28 cellular contexts compared by ENCODE assay signal in genomic region chr9:16716631-16717030, GRCh38.
"Had no signal": no experiment of that assay in that cellular context is flagged by ENCODE, and none has a peak within 500 bp of the region (broad histone marks: within the 10 kb centered on the region; RNA-seq: fewer than 3 reads in every experiment).

No MANE protein-coding gene starts in this region.

- H3K9ac ChIP-seq: neural progenitor cell had no signal

- ATAC-seq: natural killer cell; right cardiac atrium; stimulated activated memory B cell treated with anti-CD40 and anti-IgM and Interleukin-4, amounts not matched to agents 10 μg/mL and 1 μg/mL and 100 μg/mL, for 72 hours; stimulated activated naive CD8-positive, alpha-beta T cell treated with anti-CD3 and anti-CD28 coated beads, Interleukin-15, amount 100 ng/mL, for 72 hours had no signal

- H3K9me3 Mint-ChIP-seq: immature natural killer cell; mesothelial cell of epicardium; natural killer cell; nephron progenitor cell; neural progenitor cell; stimulated activated memory B cell treated with anti-CD40 and anti-IgM and Interleukin-4, amounts not matched to agents 10 μg/mL and 1 μg/mL and 100 μg/mL, for 72 hours; stimulated activated naive CD8-positive, alpha-beta T cell treated with anti-CD3 and anti-CD28 coated beads, Interleukin-15, amount 100 ng/mL, for 72 hours; type B pancreatic cell had no signal

- H3K27ac Mint-ChIP-seq: immature natural killer cell; mesothelial cell of epicardium; naive B cell; natural killer cell; nephron progenitor cell; neural progenitor cell; progenitor cell of endocrine pancreas; stimulated activated memory B cell treated with anti-CD40 and anti-IgM and Interleukin-4, amounts not matched to agents 10 μg/mL and 1 μg/mL and 100 μg/mL, for 72 hours; stimulated activated naive CD8-positive, alpha-beta T cell treated with anti-CD3 and anti-CD28 coated beads, Interleukin-15, amount 100 ng/mL, for 72 hours; type B pancreatic cell had no signal

- H3K36me3 ChIP-seq: left ventricle myocardium inferior, neural progenitor cell, neutrophil, ovary, tibial nerve, uterus had no signal

- H2AFZ ChIP-seq: neural progenitor cell had no signal

- DNase-seq: hippocampal formation; immature natural killer cell; islet precursor cell; left ventricle myocardium inferior; mesendoderm; naive B cell; natural killer cell; nephron progenitor cell; occipital lobe; ovary; right cardiac atrium; stimulated activated CD4-positive, alpha-beta T cell treated with anti-CD3 and anti-CD28 coated beads, Interleukin-1b, Interleukin-23, amount 100 ng/mL, for 48 hours; stimulated activated CD4-positive, alpha-beta T cell treated with anti-CD3 and anti-CD28 coated beads, Interleukin-2, amount 100 ng/mL, for 48 hours; stimulated activated CD4-positive, alpha-beta T cell treated with anti-CD3 and anti-CD28 coated beads, Interleukin-4, amount 100 ng/mL, for 4 hours; stimulated activated CD8-positive, alpha-beta memory T cell treated with anti-CD3 and anti-CD28 coated beads, Interleukin-4, amount 100 ng/mL, for 48 hours; stimulated activated naive CD4-positive, alpha-beta T cell treated with Interleukin-2 at 50 U/mL for 16 hours; stimulated activated naive CD8-positive, alpha-beta T cell treated with anti-CD3 and anti-CD28 coated beads, Interleukin-15, amount 100 ng/mL, for 72 hours; substantia nigra; uterus had no signal

- H3K27me3 Mint-ChIP-seq: naive B cell; stimulated activated memory B cell treated with anti-CD40 and anti-IgM and Interleukin-4, amounts not matched to agents 10 μg/mL and 1 μg/mL and 100 μg/mL, for 72 hours; stimulated activated naive CD8-positive, alpha-beta T cell treated with anti-CD3 and anti-CD28 coated beads, Interleukin-15, amount 100 ng/mL, for 72 hours had no signal

- H3K4me2 ChIP-seq: neural progenitor cell, smooth muscle cell had no signal

- H3K4me1 Mint-ChIP-seq: naive B cell; stimulated activated memory B cell treated with anti-CD40 and anti-IgM and Interleukin-4, amounts not matched to agents 10 μg/mL and 1 μg/mL and 100 μg/mL, for 72 hours; stimulated activated naive CD8-positive, alpha-beta T cell treated with anti-CD3 and anti-CD28 coated beads, Interleukin-15, amount 100 ng/mL, for 72 hours had no signal

- H3K4me1 ChIP-seq: left ventricle myocardium inferior had no signal

- H3K36me3 Mint-ChIP-seq: mesothelial cell of epicardium; naive B cell; natural killer cell; neural progenitor cell; stimulated activated memory B cell treated with anti-CD40 and anti-IgM and Interleukin-4, amounts not matched to agents 10 μg/mL and 1 μg/mL and 100 μg/mL, for 72 hours had no signal

- H3K4me3 Mint-ChIP-seq: immature natural killer cell; mesothelial cell of epicardium; naive B cell; natural killer cell; nephron progenitor cell; neural progenitor cell; stimulated activated memory B cell treated with anti-CD40 and anti-IgM and Interleukin-4, amounts not matched to agents 10 μg/mL and 1 μg/mL and 100 μg/mL, for 72 hours; stimulated activated naive CD8-positive, alpha-beta T cell treated with anti-CD3 and anti-CD28 coated beads, Interleukin-15, amount 100 ng/mL, for 72 hours; type B pancreatic cell had no signal

- H3K4me3 ChIP-seq: left ventricle myocardium inferior, lung, neural progenitor cell, ovary, smooth muscle cell, tibial nerve, uterus had no signal

- H3K27ac ChIP-seq: left ventricle myocardium inferior, neural progenitor cell, neutrophil, ovary had no signal

- H3K27me3 ChIP-seq: neural progenitor cell, neutrophil, ovary, tibial nerve, uterus had no signal

- H3K9me3 ChIP-seq: left ventricle myocardium inferior, neutrophil, ovary, tibial nerve, uterus had no signal
